In genomic region chr9:135903358-135903656, GRCh38 we compare ENCODE assay signal across 34 cellular contexts. TPM values are rescaled to one million over a fixed set of nuclear protein-coding genes. Genes with fewer than 3 reads are reported as not detected.
A peak's percentile ranks its signal among the peaks of the same experiment; 100 is the strongest.
DNase-seq lines count a peak whose midpoint lies in the region; ATAC-seq and TF ChIP-seq lines count a peak whose summit lies in the region.
"Had no signal": no experiment of that assay in that cellular context is flagged by ENCODE, and none has a peak within 500 bp of the region (broad histone marks: within the 10 kb centered on the region; RNA-seq: fewer than 3 reads in every experiment).

No MANE protein-coding gene starts in this region.

- peaks cover 23% of the 10 kb centered on the region for H3K4me1 ChIP-seq in iPS-18a (ENCODE audit: control insufficient read depth, low read depth, low read length)

- peak overlapping the region; percentile 42 for H3K4me3 Mint-ChIP-seq in WTC11
- no peak overlapping the region for H3K4me3 Mint-ChIP-seq in stimulated activated effector memory CD8-positive, alpha-beta T cell treated with anti-CD3 and anti-CD28 coated beads, Interleukin-12 subunit alpha, Interleukin-12 subunit beta, amount 100 ng/mL, for 72 hours
- H3K4me3 Mint-ChIP-seq: activated CD8-positive, alpha-beta memory T cell treated with anti-CD3 and anti-CD28 coated beads, Interleukin-2, amount 10 ng/mL, durations not matched to agents 7 days and 5 days; activated naive CD8-positive, alpha-beta T cell treated with anti-CD3 and anti-CD28 coated beads, Interleukin-2, amount 50 U/mL, for 24 hours; activated T-cell treated with anti-CD3 and anti-CD28 coated beads, Interleukin-2, amount 50 U/mL, for 4 hours; effector memory CD8-positive, alpha-beta T cell; stimulated activated memory B cell treated with anti-CD40 and anti-IgM and Interleukin-4, amounts not matched to agents 10 μg/mL and 1 μg/mL and 100 μg/mL, for 72 hours had no signal

- intact Hi-C loops in sciatic nerve (cut with DNase I) = no loop called here

- H3K9me3 Mint-ChIP-seq in WTC11 = peaks cover 10% of the 10 kb centered on the region
- H3K9me3 Mint-ChIP-seq in stimulated activated effector memory CD8-positive, alpha-beta T cell treated with anti-CD3 and anti-CD28 coated beads, Interleukin-12 subunit alpha, Interleukin-12 subunit beta, amount 100 ng/mL, for 72 hours = no peaks in the 10 kb centered on the region
- H3K9me3 Mint-ChIP-seq: effector memory CD8-positive, alpha-beta T cell had no signal

- H3K27me3 ChIP-seq in H7 (ENCODE audit: control insufficient read depth, insufficient read depth, low read length) (no peaks in the 10 kb centered on the region; the same call in 1 of the 2 replicates), iPS-18a (ENCODE audit: control insufficient read depth, insufficient read depth, low read length) (peaks cover 1% of the 10 kb centered on the region)
- H3K27me3 ChIP-seq: right lobe of liver, upper lobe of left lung had no signal

- H3K27ac Mint-ChIP-seq in WTC11 = peak overlapping the region; percentile 84
- no peak overlapping the region for H3K27ac Mint-ChIP-seq in stimulated activated effector memory CD8-positive, alpha-beta T cell treated with anti-CD3 and anti-CD28 coated beads, Interleukin-12 subunit alpha, Interleukin-12 subunit beta, amount 100 ng/mL, for 72 hours
- H3K27ac Mint-ChIP-seq: activated CD8-positive, alpha-beta memory T cell treated with anti-CD3 and anti-CD28 coated beads, Interleukin-2, amount 10 ng/mL, durations not matched to agents 7 days and 5 days; activated naive CD8-positive, alpha-beta T cell treated with anti-CD3 and anti-CD28 coated beads, Interleukin-2, amount 50 U/mL, for 24 hours; effector memory CD8-positive, alpha-beta T cell; stimulated activated memory B cell treated with anti-CD40 and anti-IgM and Interleukin-4, amounts not matched to agents 10 μg/mL and 1 μg/mL and 100 μg/mL, for 72 hours had no signal

- H3K36me3 Mint-ChIP-seq in WTC11 = peaks cover 31% of the 10 kb centered on the region
- peaks cover 27% of the 10 kb centered on the region for H3K36me3 Mint-ChIP-seq in stimulated activated effector memory CD8-positive, alpha-beta T cell treated with anti-CD3 and anti-CD28 coated beads, Interleukin-12 subunit alpha, Interleukin-12 subunit beta, amount 100 ng/mL, for 72 hours

- DNase-seq in H7 = peak; percentile 48
- DNase-seq in WTC11 (ENCODE audit: low spot score) = no peak
- peak; percentile 48 for DNase-seq in sciatic nerve (ENCODE audit: low spot score)
- DNase-seq in epidermal melanocyte (ENCODE audit: insufficient read length, low spot score) = no peak
- no peak for DNase-seq in NCI-H1436 (lab: John Stamatoyannopoulos, UW)
- no peak for DNase-seq in germinal center (ENCODE audit: low spot score)
- no peak for DNase-seq in stimulated activated effector memory CD8-positive, alpha-beta T cell treated with anti-CD3 and anti-CD28 coated beads, Interleukin-12 subunit alpha, Interleukin-12 subunit beta, amount 100 ng/mL, for 72 hours (ENCODE audit: low spot score in 2 of 2)
- DNase-seq: activated CD4-positive, alpha-beta T cell treated with anti-CD3 and anti-CD28 coated beads, Interleukin-2, amount 50 U/mL, for 4 hours; activated CD4-positive, CD25-positive, alpha-beta regulatory T cell; activated CD8-positive, alpha-beta memory T cell treated with anti-CD3 and anti-CD28 coated beads, Interleukin-2, amount 10 ng/mL, durations not matched to agents 7 days and 5 days; activated gamma-delta T cell treated with Interleukin-2 at 50 U/mL for 16 hours; activated naive CD8-positive, alpha-beta T cell treated with anti-CD3 and anti-CD28 coated beads, Interleukin-2, amount 50 U/mL, for 24 hours; activated T-cell treated with anti-CD3 and anti-CD28 coated beads, Interleukin-2, amount 50 U/mL, for 4 hours; central memory CD4-positive, alpha-beta T cell; DMS153; effector memory CD8-positive, alpha-beta T cell; foreskin fibroblast; H9; left cardiac atrium; NCI-H1417; NCI-H2029 treated with DMSO at 0.1 percent for 48 hours; NCI-H526; NK-92 treated with Interleukin-12 subunit alpha and Interleukin-12 subunit beta, amount 100 ng/mL, for 24 hours; PC-9; right lobe of liver; SIG-M5; substantia nigra; SW 1271; upper lobe of left lung had no signal

- CTCF ChIA-PET in WTC11 (lab: Charles Lee) = no interaction called here

- no peaks in the 10 kb centered on the region for H3K9me3 ChIP-seq in iPS-18a (ENCODE audit: control insufficient read depth, low read depth, low read length)
- H3K9me3 ChIP-seq: right lobe of liver, upper lobe of left lung had no signal

- TF ChIP-seq CTCF in WTC11 (IDR thresholded peaks at IDR 0.05) = no peak

- H3K4me3 ChIP-seq in H7 (ENCODE audit: insufficient read depth, low read depth, low read length) = no peak overlapping the region
- peak overlapping the region; percentile 0 for H3K4me3 ChIP-seq in iPS-18a (ENCODE audit: low read length)
- H3K4me3 ChIP-seq: lung, PC-9, right lobe of liver, upper lobe of left lung had no signal

- ATAC-seq in WTC11 (no peak), sciatic nerve (no peak)
- ATAC-seq in stimulated activated effector memory CD8-positive, alpha-beta T cell treated with anti-CD3 and anti-CD28 coated beads, Interleukin-12 subunit alpha, Interleukin-12 subunit beta, amount 100 ng/mL, for 72 hours = no peak
- ATAC-seq: activated CD8-positive, alpha-beta memory T cell treated with anti-CD3 and anti-CD28 coated beads, Interleukin-2, amount 10 ng/mL, durations not matched to agents 7 days and 5 days; activated naive CD8-positive, alpha-beta T cell treated with anti-CD3 and anti-CD28 coated beads, Interleukin-2, amount 50 U/mL, for 24 hours; activated T-cell treated with anti-CD3 and anti-CD28 coated beads, Interleukin-2, amount 50 U/mL, for 4 hours; effector memory CD8-positive, alpha-beta T cell; esophagus mucosa; left cardiac atrium; right lobe of liver; stimulated activated memory B cell treated with anti-CD40 and anti-IgM and Interleukin-4, amounts not matched to agents 10 μg/mL and 1 μg/mL and 100 μg/mL, for 72 hours had no signal

- peaks cover 50% of the 10 kb centered on the region for H3K4me1 Mint-ChIP-seq in WTC11
- H3K4me1 Mint-ChIP-seq in stimulated activated effector memory CD8-positive, alpha-beta T cell treated with anti-CD3 and anti-CD28 coated beads, Interleukin-12 subunit alpha, Interleukin-12 subunit beta, amount 100 ng/mL, for 72 hours = peaks cover 53% of the 10 kb centered on the region

- no peak overlapping the region for H3K9ac ChIP-seq in iPS-18a (ENCODE audit: low read length)
- H3K9ac ChIP-seq: KMS-11 had no signal

- H3K27ac ChIP-seq in iPS-18a (ENCODE audit: low read length) = no peak overlapping the region
- H3K27ac ChIP-seq: KMS-11, PC-9, right lobe of liver, upper lobe of left lung had no signal

- H3K36me3 ChIP-seq in H7 (replicated peaks; ENCODE audit: control insufficient read depth, insufficient read depth, low read length) (no peaks in the 10 kb centered on the region), iPS-18a (ENCODE audit: control insufficient read depth, low read depth, low read length) (no peaks in the 10 kb centered on the region)
- H3K36me3 ChIP-seq: right lobe of liver, upper lobe of left lung had no signal

- peaks cover 7% of the 10 kb centered on the region for H3K27me3 Mint-ChIP-seq in WTC11 (ENCODE audit: low read depth)
- H3K27me3 Mint-ChIP-seq: activated CD8-positive, alpha-beta memory T cell treated with anti-CD3 and anti-CD28 coated beads, Interleukin-2, amount 10 ng/mL, durations not matched to agents 7 days and 5 days; activated naive CD8-positive, alpha-beta T cell treated with anti-CD3 and anti-CD28 coated beads, Interleukin-2, amount 50 U/mL, for 24 hours; effector memory CD8-positive, alpha-beta T cell; stimulated activated memory B cell treated with anti-CD40 and anti-IgM and Interleukin-4, amounts not matched to agents 10 μg/mL and 1 μg/mL and 100 μg/mL, for 72 hours had no signal

- POLR2A ChIA-PET in WTC11 (lab: Charles Lee) = no interaction called here

TF ChIP-seq in WTC11, 78 proteins besides CTCF, POLR2A, EP300 and RAD21 (continues in another document):
- no peak for TF ChIP-seq AR (CRISPR knock-in tag; IDR thresholded peaks at IDR 0.05)

RNA-seq across cellular contexts. Expression of gene CAMSAP1, which starts 4.0 kb away (rescaled TPM):
- total RNA-seq in H7 (2014; rRNA removed; shearing (Covaris generic)) = 26.3 and 34.6 TPM in 2 replicates
- total RNA-seq in WTC11 (2021) (33.5 to 40.5 TPM (median 35.8 TPM) in 3 replicates), sciatic nerve (39.8 TPM)

RNA-seq across cellular contexts. Expression of gene UBAC1, which starts 57.9 kb away (rescaled TPM):
- total RNA-seq in H7 (2014; rRNA removed; shearing (Covaris generic)) = 74.6 and 77.0 TPM in 2 replicates
- 46.4 to 55.6 TPM (median 53.3 TPM) in 3 replicates for total RNA-seq in WTC11 (2021)
- 35.2 TPM for total RNA-seq in sciatic nerve

Comparison
In these comparisons a context has a peak if more than half of its experiments do, and no peak if none do; other contexts are left out.
1. DNase-seq: peak in H7 (single experiment) and sciatic nerve (single experiment); none in WTC11 (single experiment), epidermal melanocyte (single experiment), NCI-H1436 (single experiment), germinal center (single experiment) and stimulated activated effector memory CD8-positive, alpha-beta T cell treated with anti-CD3 and anti-CD28 coated beads, Interleukin-12 subunit alpha, Interleukin-12 subunit beta, amount 100 ng/mL, for 72 hours (0 of 2).